Comparison of ENCODE assay signal across 22 cellular contexts in genomic region chr9:36671561-36671960, GRCh38.
"Had no signal": no experiment of that assay in that cellular context is flagged by ENCODE, and none has a peak within 500 bp of the region (broad histone marks: within the 10 kb centered on the region; RNA-seq: fewer than 3 reads in every experiment).

No MANE protein-coding gene starts in this region.

- ATAC-seq: T-cell had no signal

- H3K9me3 Mint-ChIP-seq: T-cell had no signal

- H3K9me3 ChIP-seq: SJSA1, SK-N-SH had no signal

- H3K36me3 Mint-ChIP-seq: T-cell had no signal

- H3K27ac ChIP-seq: SJSA1 had no signal

- H3K27me3 ChIP-seq: SJSA1 had no signal

- H3K9ac ChIP-seq: SK-N-SH had no signal

- H3K4me3 Mint-ChIP-seq: T-cell had no signal

- H3K27me3 Mint-ChIP-seq: T-cell had no signal

- DNase-seq: KBM-7, MV-4-11, NCI-H1092, NCI-H1105 treated with DMSO at 0.1 percent for 48 hours, NCI-H1417 treated with DMSO at 0.1 percent for 48 hours, NCI-H146, NCI-H187, NCI-H2029, NCI-H2081 treated with DMSO at 0.1 percent for 48 hours, NCI-H2171, NCI-H226, NCI-H446, NCI-H510A, NCI-H69, NCI-H774, Right ventricle myocardium superior, RPMI8226, SIG-M5, SK-N-SH, SW 1271, T-cell had no signal

- H3K4me2 ChIP-seq: SK-N-SH had no signal

- H3K27ac Mint-ChIP-seq: T-cell had no signal

- H3K4me3 ChIP-seq: SJSA1 had no signal
